ENCODE assay signal across 9 cellular contexts in the genomic region with DNA sequence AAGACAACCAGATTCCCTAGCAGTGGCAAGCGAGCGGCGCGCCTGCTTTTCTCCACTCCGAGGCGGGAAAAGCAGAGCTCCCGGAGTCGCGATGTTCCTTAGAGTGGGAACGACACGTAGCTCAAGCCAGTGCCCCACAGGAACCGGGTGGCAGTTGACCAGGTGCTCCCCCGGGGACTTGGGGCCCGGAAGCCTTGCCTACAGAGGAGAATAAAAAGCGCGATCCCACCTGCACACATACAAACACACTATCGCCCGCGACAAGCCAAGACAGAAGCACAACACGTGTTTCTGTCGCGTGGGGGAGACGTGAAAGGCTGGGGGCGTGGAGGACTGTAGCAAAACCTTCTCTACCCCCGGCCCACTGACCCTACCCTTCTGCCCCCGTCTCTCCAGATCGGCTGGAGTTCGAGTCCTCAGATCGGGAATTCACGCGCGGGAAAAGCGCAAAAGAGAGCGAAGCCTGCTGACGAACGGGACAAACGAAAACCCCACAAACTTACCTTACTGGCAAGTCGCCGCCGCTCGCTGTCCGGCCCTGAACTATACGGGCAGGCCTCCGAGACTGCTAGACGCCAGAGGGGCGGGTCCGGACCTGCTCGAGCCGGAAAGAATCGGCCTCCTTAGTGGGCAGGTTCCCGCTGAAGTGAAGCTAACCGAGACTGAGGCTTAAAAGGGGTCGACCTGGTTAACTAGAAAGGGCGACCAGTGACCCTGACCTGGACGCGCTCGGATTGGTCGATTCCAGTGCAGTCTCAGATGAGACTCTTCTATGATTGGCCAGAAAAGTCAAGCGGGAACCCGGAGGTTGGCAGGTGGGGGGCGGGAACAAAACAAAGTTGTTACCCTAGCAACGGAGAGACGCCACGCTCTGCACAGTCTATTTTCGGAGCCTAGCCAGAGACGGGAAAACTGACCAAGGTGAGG. TPM values are rescaled to one million over a fixed set of nuclear protein-coding genes. Genes with fewer than 3 reads are reported as not detected.
DNase-seq lines count a peak whose midpoint lies in the region; ATAC-seq and TF ChIP-seq lines count a peak whose summit lies in the region.
"Had no signal": no experiment of that assay in that cellular context is flagged by ENCODE, and none has a peak within 500 bp of the region (broad histone marks: within the 10 kb centered on the region; RNA-seq: fewer than 3 reads in every experiment).

A gene (plus strand): TSS at position 842 of the 927 bp plus-strand sequence. CDS start 6,265 bp downstream, outside the sequence.
A gene with protein sequence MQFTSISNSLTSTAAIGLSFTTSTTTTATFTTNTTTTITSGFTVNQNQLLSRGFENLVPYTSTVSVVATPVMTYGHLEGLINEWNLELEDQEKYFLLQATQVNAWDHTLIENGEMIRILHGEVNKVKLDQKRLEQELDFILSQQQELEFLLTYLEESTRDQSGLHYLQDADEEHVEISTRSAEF (minus strand): TSS at position 664 of the 927 bp plus-strand sequence. CDS start 31,287 bp downstream, outside the sequence.

- intact Hi-C loops in activated naive CD4-positive, alpha-beta T cell treated with anti-CD3 and anti-CD28 coated beads for 36 hours (cut with micrococcal nuclease) = loop anchor here (1.0 to 2.0 kb wide), 3 partner anchors 88 to 422 kb away; a partner anchor contains a TSS
- intact Hi-C loops in Right ventricle myocardium superior (cut with DNase I) = no loop called here

- POLR2A ChIA-PET in RWPE1 (lab: Yijun Ruan, JAX; ENCODE audit: low non-redundant PET) = no interaction called here

- H3K36me3 Mint-ChIP-seq in activated naive CD4-positive, alpha-beta T cell treated with anti-CD3 and anti-CD28 coated beads for 36 hours (ENCODE audit: low read depth) = no peaks in the 10 kb centered on the region

- H3K27ac ChIP-seq in RWPE1 = peak within 1 kb of the TSS; percentile 77

- DNase-seq in CMK (ENCODE audit: low read depth) (peak; percentile 74), HuH-7.5 (ENCODE audit: low spot score) (peak; percentile 36), RWPE1 (ENCODE audit: low spot score) (peak; percentile 84), Right ventricle myocardium superior (peak; percentile 63), pons (ENCODE audit: low spot score) (peak; percentile 17), ureter (ENCODE audit: low spot score) (peak; percentile 64)
- DNase-seq in activated naive CD4-positive, alpha-beta T cell treated with anti-CD3 and anti-CD28 coated beads for 36 hours = peak; percentile 77

- ATAC-seq in GM21526 (IDR thresholded peaks at IDR 0.05; ENCODE audit: low FRiP score, unreplicated experiment) (peak; percentile 98), Right ventricle myocardium superior (ENCODE audit: poor library complexity) (peak; percentile 92)

- peak within 1 kb of the TSS; percentile 85 for H3K4me3 Mint-ChIP-seq in activated naive CD4-positive, alpha-beta T cell treated with anti-CD3 and anti-CD28 coated beads for 36 hours

- H3K9me3 Mint-ChIP-seq in activated naive CD4-positive, alpha-beta T cell treated with anti-CD3 and anti-CD28 coated beads for 36 hours = no peaks in the 10 kb centered on the region

- TF ChIP-seq CTCF in RWPE1 (conservative IDR thresholded peaks at IDR 0.05; ENCODE audit: low read depth) = no peak

- peaks cover 2% of the 10 kb centered on the region for H3K4me1 Mint-ChIP-seq in activated naive CD4-positive, alpha-beta T cell treated with anti-CD3 and anti-CD28 coated beads for 36 hours (ENCODE audit: low read depth)

- H3K27me3 Mint-ChIP-seq in activated naive CD4-positive, alpha-beta T cell treated with anti-CD3 and anti-CD28 coated beads for 36 hours (ENCODE audit: low read depth) = peaks cover 2% of the 10 kb centered on the region

- CTCF ChIA-PET in RWPE1 (lab: Yijun Ruan, JAX) = no interaction called here
- CTCF ChIA-PET in activated naive CD4-positive, alpha-beta T cell treated with anti-CD3 and anti-CD28 coated beads for 36 hours (lab: Charles Lee) = no interaction called here

- H3K27ac Mint-ChIP-seq in activated naive CD4-positive, alpha-beta T cell treated with anti-CD3 and anti-CD28 coated beads for 36 hours = no peak within 1 kb of the TSS

RNA-seq across cellular contexts. Expression of the first gene that starts in this region (rescaled TPM):
- not detected for total RNA-seq in activated naive CD4-positive, alpha-beta T cell treated with anti-CD3 and anti-CD28 coated beads for 36 hours
- total RNA-seq in Right ventricle myocardium superior (not detected), ureter (not detected)
- total RNA-seq: RPMI7951 had no signal

RNA-seq across cellular contexts. Expression of the second gene that starts in this region (rescaled TPM):
- 1 to 10 TPM; 3.6 TPM for total RNA-seq in activated naive CD4-positive, alpha-beta T cell treated with anti-CD3 and anti-CD28 coated beads for 36 hours
- total RNA-seq in Right ventricle myocardium superior = 0.46 TPM
- 2.7 TPM for total RNA-seq in ureter
- total RNA-seq: RPMI7951 had no signal

Comparison
In these comparisons a context has a peak if more than half of its experiments do, and no peak if none do; other contexts are left out.
1. Peak in every context shown above with its lines: DNase-seq, ATAC-seq and H3K27ac ChIP-seq.
2. Peak in DNase-seq and ATAC-seq in Right ventricle myocardium superior; RNA of the genes that start here not detected or under 1 TPM.
3. DNase-seq: peak in every context shown above with its lines; median percentile 84 in RWPE1; 77 in activated naive CD4-positive, alpha-beta T cell treated with anti-CD3 and anti-CD28 coated beads for 36 hours; 74 in CMK; 64 in ureter; 63 in Right ventricle myocardium superior; 36 in HuH-7.5; 17 in pons.